In the genomic region with DNA sequence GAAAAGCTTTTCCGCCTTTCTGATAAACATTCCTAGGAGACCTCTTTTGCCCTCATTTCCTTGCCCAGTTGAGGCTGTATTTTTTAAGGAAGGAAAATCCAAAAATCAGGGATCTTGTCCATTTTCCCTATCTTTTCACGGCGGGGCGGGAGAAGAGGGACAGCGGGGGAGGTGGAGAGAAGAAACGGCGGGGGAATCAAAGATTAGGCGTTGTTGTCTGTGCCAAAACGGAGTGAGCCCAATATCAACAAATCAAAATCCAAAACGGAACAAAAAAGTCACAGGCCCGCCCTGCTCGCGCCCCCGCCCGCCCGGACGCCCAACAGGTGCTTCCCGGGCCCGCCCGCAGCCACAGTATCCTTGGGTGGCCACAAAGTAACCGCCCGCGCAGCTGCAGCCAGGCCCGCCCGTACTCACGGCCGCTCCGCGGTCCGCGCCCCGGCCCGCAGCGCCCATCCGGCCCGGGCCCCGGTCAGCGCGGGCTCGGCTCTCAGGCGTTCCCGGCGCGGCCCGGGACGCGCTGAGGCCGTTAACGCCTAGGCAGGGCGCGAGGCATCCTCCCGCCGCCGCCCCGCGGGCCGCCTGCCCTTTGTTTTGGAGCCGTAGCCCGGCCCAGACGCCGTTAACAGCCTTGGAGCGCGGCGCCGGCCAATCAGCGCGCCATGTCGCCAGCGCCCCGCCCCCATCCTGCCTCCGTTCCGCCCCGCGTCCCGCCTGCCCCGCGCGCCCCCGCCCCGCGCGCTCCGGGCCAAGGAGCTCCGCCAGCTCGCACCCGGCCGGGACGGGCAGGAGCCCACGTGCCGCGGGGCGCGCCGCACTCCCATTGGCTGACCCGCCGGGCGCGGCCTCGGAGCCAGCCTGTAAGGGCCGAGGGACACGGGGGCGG, we compare ENCODE assay signal across 8 cellular contexts. TPM values are rescaled to one million over a fixed set of nuclear protein-coding genes. Genes with fewer than 3 reads are reported as not detected.
DNase-seq lines count a peak whose midpoint lies in the region; ATAC-seq and TF ChIP-seq lines count a peak whose summit lies in the region.

A gene with protein sequence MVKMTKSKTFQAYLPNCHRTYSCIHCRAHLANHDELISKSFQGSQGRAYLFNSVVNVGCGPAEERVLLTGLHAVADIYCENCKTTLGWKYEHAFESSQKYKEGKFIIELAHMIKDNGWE (minus strand): TSS at position 597 of the 886 bp plus-strand sequence. CDS start 25,050 bp downstream, outside the sequence.

- H3K36me3 Mint-ChIP-seq in HFFc6 (ENCODE audit: low read depth) (no peaks in the 10 kb centered on the region), glutamatergic neuron (ENCODE audit: unreplicated experiment) (no peaks in the 10 kb centered on the region)
- H3K36me3 Mint-ChIP-seq in activated naive CD8-positive, alpha-beta T cell, result no peaks in the 10 kb centered on the region

- CTCF ChIA-PET in GM10248 (lab: Yijun Ruan, JAX), result no interaction called here

- peak; percentile 94 for ATAC-seq in SK-N-SH treated with all-trans-retinoic acid at 6 μM for 48 hours
- ATAC-seq in omental fat pad (ENCODE audit: low FRiP score), result peak; percentile 98

- POLR2A ChIA-PET in GM10248 (lab: Yijun Ruan, JAX), result no interaction called here

- TF ChIP-seq POLR2A in NB4 (IDR thresholded peaks at IDR 0.05; ENCODE audit: extremely low read depth, insufficient read length), result peak; percentile 62

- peaks cover 9% of the 10 kb centered on the region for H3K4me1 Mint-ChIP-seq in HFFc6 (ENCODE audit: low read depth)
- H3K4me1 Mint-ChIP-seq in activated naive CD8-positive, alpha-beta T cell (ENCODE audit: low read depth), result peaks cover 10% of the 10 kb centered on the region
- H3K4me1 Mint-ChIP-seq in glutamatergic neuron (ENCODE audit: low read depth, unreplicated experiment), result peaks cover 15% of the 10 kb centered on the region

- H3K4me3 Mint-ChIP-seq in HFFc6 (peak within 1 kb of the TSS; percentile 90), glutamatergic neuron (ENCODE audit: unreplicated experiment) (peak within 1 kb of the TSS; percentile 99)
- peak within 1 kb of the TSS; percentile 89 for H3K4me3 Mint-ChIP-seq in activated naive CD8-positive, alpha-beta T cell

- no peak for TF ChIP-seq CTCF in GM10248 (IDR thresholded peaks at IDR 0.05; ENCODE audit: control extremely low read depth, extremely low read depth, low read depth, missing control alignments)
- no peak for TF ChIP-seq CTCF in HFFc6 (IDR thresholded peaks at IDR 0.05)
- no peak for TF ChIP-seq CTCF in NB4 (IDR thresholded peaks at IDR 0.05; ENCODE audit: low read depth, low read length)
- TF ChIP-seq CTCF in glutamatergic neuron (IDR thresholded peaks at IDR 0.05; ENCODE audit: partially characterized antibody, unreplicated experiment), result no peak
- no peak for TF ChIP-seq CTCF in omental fat pad (IDR thresholded peaks at IDR 0.05)

- H3K27ac ChIP-seq in temporal lobe (ENCODE audit: low read depth, low read length), result peak within 1 kb of the TSS; percentile 48

- no peak within 1 kb of the TSS for H3K27ac Mint-ChIP-seq in HFFc6
- peak within 1 kb of the TSS; percentile 11 for H3K27ac Mint-ChIP-seq in activated naive CD8-positive, alpha-beta T cell
- peak within 1 kb of the TSS; percentile 85 for H3K27ac Mint-ChIP-seq in glutamatergic neuron (ENCODE audit: unreplicated experiment)

- peak within 1 kb of the TSS; percentile 63 for H3K4me3 ChIP-seq in NB4 (ENCODE audit: low read depth, low read length)

- H3K9me3 Mint-ChIP-seq in HFFc6 (no peaks in the 10 kb centered on the region), glutamatergic neuron (ENCODE audit: unreplicated experiment) (peaks cover 13% of the 10 kb centered on the region)
- H3K9me3 Mint-ChIP-seq in activated naive CD8-positive, alpha-beta T cell (ENCODE audit: low read depth), result no peaks in the 10 kb centered on the region

- H3K27me3 Mint-ChIP-seq in HFFc6 (ENCODE audit: insufficient read depth) (peaks cover 25% of the 10 kb centered on the region), glutamatergic neuron (ENCODE audit: unreplicated experiment) (peaks cover 8% of the 10 kb centered on the region)
- no peaks in the 10 kb centered on the region for H3K27me3 Mint-ChIP-seq in activated naive CD8-positive, alpha-beta T cell

- DNase-seq in GM10248 (ENCODE audit: extremely low spot score) (peak; percentile 96), HFFc6 (peak; percentile 89), NB4 (ENCODE audit: low read depth) (peak; percentile 89), glutamatergic neuron (peak; percentile 99), omental fat pad (ENCODE audit: low spot score) (peak; percentile 86)

TF ChIP-seq in SK-N-SH treated with all-trans-retinoic acid at 6 μM for 48 hours, 23 proteins besides CTCF, POLR2A, EP300 and RAD21:
- TF ChIP-seq TOX (CRISPR knock-in tag; IDR thresholded peaks at IDR 0.05; ENCODE audit: borderline replicate concordance) (no peak), CSRNP3 (CRISPR knock-in tag; IDR thresholded peaks at IDR 0.05) (no peak), PPARA (CRISPR knock-in tag; IDR thresholded peaks at IDR 0.05; ENCODE audit: borderline replicate concordance) (0 out of 2 replicates have a peak, but pooled peaks have one; percentile 52), TCF4 (CRISPR knock-in tag; IDR thresholded peaks at IDR 0.05; ENCODE audit: borderline replicate concordance) (no peak), PATZ1 (CRISPR knock-in tag; IDR thresholded peaks at IDR 0.05; ENCODE audit: borderline replicate concordance) (no peak), GLIS3 (CRISPR knock-in tag; IDR thresholded peaks at IDR 0.05) (no peak), SNAI2 (CRISPR knock-in tag; IDR thresholded peaks at IDR 0.05) (peak; percentile 76; the same call in 1 of the 2 replicates), ESRRG (CRISPR knock-in tag; IDR thresholded peaks at IDR 0.05) (no peak), BACH2 (CRISPR knock-in tag; IDR thresholded peaks at IDR 0.05; ENCODE audit: borderline replicate concordance) (no peak; the same call in 1 of the 2 replicates)

RNA-seq across cellular contexts. Expression of the gene that starts here (rescaled TPM):
- under 1 TPM in 5 of 6 experiments, not detected in 1; 0.17 to 0.38 (median 0.20) TPM for total RNA-seq in HFFc6 (2021; fragmentation: NEBNext Ultra II Directional; extraction: Animal tissue kit (Norgen Biotek cat#: 25700))
- total RNA-seq in glutamatergic neuron (ENCODE audit: unreplicated experiment), result 71.2 TPM
- 1 to 10 TPM; 2.0 to 5.4 (median 3.7) TPM for total RNA-seq in omental fat pad
- 73.5 TPM for total RNA-seq in temporal lobe

Comparison
In these comparisons a context has a peak if more than half of its experiments do, and no peak if none do; other contexts are left out.
1. Peak in every context shown above with its lines: DNase-seq, ATAC-seq, H3K4me3 ChIP-seq and H3K27ac ChIP-seq.
2. RNA of the gene that starts here (total RNA-seq): 73.5 TPM in temporal lobe (single experiment) and 71.2 TPM in glutamatergic neuron (single experiment); 2.0 to 5.4 TPM in omental fat pad and 0.17 to 0.38 TPM in HFFc6; every median in the first group is over 10 times any median in the second.
3. Peak in DNase-seq in HFFc6; RNA of the gene not detected or under 1 TPM.